ENCODE assay signal across 20 cellular contexts in genomic region chr4:115548123-115548522, GRCh38.
"Had no signal": no experiment of that assay in that cellular context is flagged by ENCODE, and none has a peak within 500 bp of the region (broad histone marks: within the 10 kb centered on the region; RNA-seq: fewer than 3 reads in every experiment).

No MANE protein-coding gene starts in this region.

- H3K27me3 ChIP-seq: esophagus muscularis mucosa, gastrocnemius medialis, neutrophil, right atrium auricular region, sigmoid colon had no signal

- H3K36me3 ChIP-seq: esophagus muscularis mucosa, gastrocnemius medialis, left ventricle myocardium inferior, lower lobe of right lung, neutrophil, right atrium auricular region, sigmoid colon had no signal

- H3K9me3 Mint-ChIP-seq: effector memory CD8-positive, alpha-beta T cell; natural killer cell treated with Interleukin-12 subunit alpha and Interleukin-12 subunit beta and Interleukin-15 and Interleukin-18, amount 100 ng/mL, for 72 hours had no signal

- H3K4me3 Mint-ChIP-seq: dendritic cell treated with granulocyte-macrophage colony-stimulating factor and Interleukin-4, amounts not matched to agents 40 ng/mL and 50 ng/mL, for 4 days; effector memory CD8-positive, alpha-beta T cell; memory B cell; natural killer cell treated with Interleukin-12 subunit alpha and Interleukin-12 subunit beta and Interleukin-15 and Interleukin-18, amount 100 ng/mL, for 72 hours had no signal

- H3K4me1 ChIP-seq: esophagus muscularis mucosa, gastrocnemius medialis, left ventricle myocardium inferior, lower lobe of right lung, right atrium auricular region, sigmoid colon had no signal

- ATAC-seq: effector memory CD8-positive, alpha-beta T cell; gastrocnemius medialis; left cardiac atrium; lower lobe of right lung; natural killer cell treated with Interleukin-12 subunit alpha and Interleukin-12 subunit beta and Interleukin-15 and Interleukin-18, amount 100 ng/mL, for 72 hours had no signal

- H3K9me3 ChIP-seq: esophagus muscularis mucosa, gastrocnemius medialis, left ventricle myocardium inferior, lower lobe of right lung, neutrophil, right atrium auricular region, sigmoid colon had no signal

- H3K27me3 Mint-ChIP-seq: dendritic cell treated with granulocyte-macrophage colony-stimulating factor and Interleukin-4, amounts not matched to agents 40 ng/mL and 50 ng/mL, for 4 days; effector memory CD8-positive, alpha-beta T cell; memory B cell; natural killer cell treated with Interleukin-12 subunit alpha and Interleukin-12 subunit beta and Interleukin-15 and Interleukin-18, amount 100 ng/mL, for 72 hours had no signal

- H3K27ac ChIP-seq: epithelial cell of prostate, esophagus muscularis mucosa, gastrocnemius medialis, left ventricle myocardium inferior, lower lobe of right lung, neutrophil, right atrium auricular region, sigmoid colon, skin epidermis had no signal

- H3K4me3 ChIP-seq: esophagus muscularis mucosa, gastrocnemius medialis, left ventricle myocardium inferior, lower lobe of right lung, right atrium auricular region, sigmoid colon, skin epidermis had no signal

- H3K36me3 Mint-ChIP-seq: memory B cell; natural killer cell treated with Interleukin-12 subunit alpha and Interleukin-12 subunit beta and Interleukin-15 and Interleukin-18, amount 100 ng/mL, for 72 hours had no signal

- DNase-seq: effector memory CD8-positive, alpha-beta T cell; gastrocnemius medialis; kidney; left cardiac atrium; left ventricle myocardium inferior; lower lobe of right lung; midbrain; posterior cingulate gyrus; sigmoid colon; stimulated activated CD4-positive, alpha-beta T cell treated with anti-CD3 and anti-CD28 coated beads, Interleukin-12 subunit alpha, Interleukin-12 subunit beta, amount 100 ng/mL, for 4 hours; stimulated activated naive CD4-positive, alpha-beta T cell; trophoblast cell had no signal

- H3K27ac Mint-ChIP-seq: dendritic cell treated with granulocyte-macrophage colony-stimulating factor and Interleukin-4, amounts not matched to agents 40 ng/mL and 50 ng/mL, for 4 days; effector memory CD8-positive, alpha-beta T cell; memory B cell; natural killer cell treated with Interleukin-12 subunit alpha and Interleukin-12 subunit beta and Interleukin-15 and Interleukin-18, amount 100 ng/mL, for 72 hours had no signal

- H3K4me1 Mint-ChIP-seq: memory B cell had no signal
